ENCODE assay signal across 15 cellular contexts in the genomic region with DNA sequence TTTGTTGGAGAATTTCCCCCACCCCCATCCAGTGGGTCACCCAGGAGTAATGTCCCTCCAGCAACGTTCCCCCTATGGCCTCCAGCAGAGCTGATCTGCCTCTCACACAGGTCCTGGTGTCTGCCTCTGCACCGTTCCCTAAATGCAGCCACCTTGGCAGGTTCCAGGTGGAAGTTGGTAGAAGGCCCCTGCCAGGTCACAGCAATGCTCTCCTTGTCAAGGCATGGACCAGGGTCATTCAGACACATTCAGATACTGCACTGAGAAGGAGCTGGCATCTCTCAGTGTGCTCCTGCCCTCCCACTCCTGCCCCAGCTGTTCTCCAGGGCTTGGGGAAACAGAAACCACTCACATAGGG. TPM values are rescaled to one million over a fixed set of nuclear protein-coding genes. Genes with fewer than 3 reads are reported as not detected.
"Had no signal": no experiment of that assay in that cellular context is flagged by ENCODE, and none has a peak within 500 bp of the region (broad histone marks: within the 10 kb centered on the region; RNA-seq: fewer than 3 reads in every experiment).

No MANE protein-coding gene starts in this region.

RNA-seq across cellular contexts. Expression of a gene that starts 3.1 kb away (rescaled TPM):
- total RNA-seq: activated CD4-positive, alpha-beta T cell treated with anti-CD3 and anti-CD28 coated beads for 36 hours; activated CD4-positive, alpha-beta T cell treated with anti-CD3 and anti-CD28 coated beads, Interleukin-2, amount 10 ng/mL, durations not matched to agents 7 days and 5 days; activated CD8-positive, alpha-beta memory T cell treated with anti-CD3 and anti-CD28 coated beads, Interleukin-2, amount 10 ng/mL, durations not matched to agents 7 days and 5 days; activated CD8-positive, alpha-beta T cell treated with anti-CD3 and anti-CD28 coated beads for 36 hours; activated naive CD4-positive, alpha-beta T cell treated with anti-CD3 and anti-CD28 coated beads for 36 hours; activated naive CD4-positive, alpha-beta T cell treated with anti-CD3 and anti-CD28 coated beads, Interleukin-2, amount 50 U/mL, for 72 hours; activated naive CD8-positive, alpha-beta T cell treated with anti-CD3 and anti-CD28 coated beads for 36 hours; activated T-helper 2 cell treated with anti-CD3 and anti-CD28 coated beads, Interferon-gamma antibody, Interleukin-2, Interleukin-4, amounts not matched to agents 10 μg/mL and 5 μg/mL and 100 μg/mL, durations not matched to agents 14 hours and 24 hours and 36 hours; adrenal gland; aorta; astrocyte; body of pancreas; breast epithelium; cardiac septum; WTC11 had no signal

RNA-seq across cellular contexts. Expression of a gene that starts 28.5 kb away (rescaled TPM):
- total RNA-seq: activated CD4-positive, alpha-beta T cell treated with anti-CD3 and anti-CD28 coated beads for 36 hours; activated CD4-positive, alpha-beta T cell treated with anti-CD3 and anti-CD28 coated beads, Interleukin-2, amount 10 ng/mL, durations not matched to agents 7 days and 5 days; activated CD8-positive, alpha-beta memory T cell treated with anti-CD3 and anti-CD28 coated beads, Interleukin-2, amount 10 ng/mL, durations not matched to agents 7 days and 5 days; activated CD8-positive, alpha-beta T cell treated with anti-CD3 and anti-CD28 coated beads for 36 hours; activated naive CD4-positive, alpha-beta T cell treated with anti-CD3 and anti-CD28 coated beads for 36 hours; activated naive CD4-positive, alpha-beta T cell treated with anti-CD3 and anti-CD28 coated beads, Interleukin-2, amount 50 U/mL, for 72 hours; activated naive CD8-positive, alpha-beta T cell treated with anti-CD3 and anti-CD28 coated beads for 36 hours; activated T-helper 2 cell treated with anti-CD3 and anti-CD28 coated beads, Interferon-gamma antibody, Interleukin-2, Interleukin-4, amounts not matched to agents 10 μg/mL and 5 μg/mL and 100 μg/mL, durations not matched to agents 14 hours and 24 hours and 36 hours; astrocyte; WTC11 had no signal

RNA-seq across cellular contexts. Expression of a gene that starts 41.0 kb away (rescaled TPM):
- total RNA-seq: activated CD4-positive, alpha-beta T cell treated with anti-CD3 and anti-CD28 coated beads for 36 hours; activated CD4-positive, alpha-beta T cell treated with anti-CD3 and anti-CD28 coated beads, Interleukin-2, amount 10 ng/mL, durations not matched to agents 7 days and 5 days; activated CD8-positive, alpha-beta memory T cell treated with anti-CD3 and anti-CD28 coated beads, Interleukin-2, amount 10 ng/mL, durations not matched to agents 7 days and 5 days; activated CD8-positive, alpha-beta T cell treated with anti-CD3 and anti-CD28 coated beads for 36 hours; activated naive CD4-positive, alpha-beta T cell treated with anti-CD3 and anti-CD28 coated beads for 36 hours; activated naive CD4-positive, alpha-beta T cell treated with anti-CD3 and anti-CD28 coated beads, Interleukin-2, amount 50 U/mL, for 72 hours; activated naive CD8-positive, alpha-beta T cell treated with anti-CD3 and anti-CD28 coated beads for 36 hours; activated T-helper 2 cell treated with anti-CD3 and anti-CD28 coated beads, Interferon-gamma antibody, Interleukin-2, Interleukin-4, amounts not matched to agents 10 μg/mL and 5 μg/mL and 100 μg/mL, durations not matched to agents 14 hours and 24 hours and 36 hours; adrenal gland; aorta; astrocyte; body of pancreas; breast epithelium; cardiac septum; WTC11 had no signal

RNA-seq across cellular contexts. Expression of a gene that starts 44.0 kb away (rescaled TPM):
- total RNA-seq: activated CD4-positive, alpha-beta T cell treated with anti-CD3 and anti-CD28 coated beads for 36 hours; activated CD4-positive, alpha-beta T cell treated with anti-CD3 and anti-CD28 coated beads, Interleukin-2, amount 10 ng/mL, durations not matched to agents 7 days and 5 days; activated CD8-positive, alpha-beta memory T cell treated with anti-CD3 and anti-CD28 coated beads, Interleukin-2, amount 10 ng/mL, durations not matched to agents 7 days and 5 days; activated CD8-positive, alpha-beta T cell treated with anti-CD3 and anti-CD28 coated beads for 36 hours; activated naive CD4-positive, alpha-beta T cell treated with anti-CD3 and anti-CD28 coated beads for 36 hours; activated naive CD4-positive, alpha-beta T cell treated with anti-CD3 and anti-CD28 coated beads, Interleukin-2, amount 50 U/mL, for 72 hours; activated naive CD8-positive, alpha-beta T cell treated with anti-CD3 and anti-CD28 coated beads for 36 hours; activated T-helper 2 cell treated with anti-CD3 and anti-CD28 coated beads, Interferon-gamma antibody, Interleukin-2, Interleukin-4, amounts not matched to agents 10 μg/mL and 5 μg/mL and 100 μg/mL, durations not matched to agents 14 hours and 24 hours and 36 hours; astrocyte; body of pancreas; WTC11 had no signal
